In genomic region chr6:15602144-15602543, GRCh38 we compare ENCODE assay signal across 1 cellular context.
TF ChIP-seq lines count a peak whose summit lies in the region.

No MANE protein-coding gene starts in this region.

TF ChIP-seq in IMR-90, 13 proteins besides CTCF, POLR2A, EP300 and RAD21:
- TF ChIP-seq, protein P1, sequence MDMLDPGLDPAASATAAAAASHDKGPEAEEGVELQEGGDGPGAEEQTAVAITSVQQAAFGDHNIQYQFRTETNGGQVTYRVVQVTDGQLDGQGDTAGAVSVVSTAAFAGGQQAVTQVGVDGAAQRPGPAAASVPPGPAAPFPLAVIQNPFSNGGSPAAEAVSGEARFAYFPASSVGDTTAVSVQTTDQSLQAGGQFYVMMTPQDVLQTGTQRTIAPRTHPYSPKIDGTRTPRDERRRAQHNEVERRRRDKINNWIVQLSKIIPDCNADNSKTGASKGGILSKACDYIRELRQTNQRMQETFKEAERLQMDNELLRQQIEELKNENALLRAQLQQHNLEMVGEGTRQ (IDR thresholded peaks at IDR 0.05; ENCODE audit: low read depth, low read length): no peak
TF ChIP-seq in IMR-90: peak in this region for 0.
